Comparison of ENCODE assay signal across 8 cellular contexts in genomic region chr3:108477511-108478147, GRCh38. TPM values are rescaled to one million over a fixed set of nuclear protein-coding genes. Genes with fewer than 3 reads are reported as not detected.
DNase-seq lines count a peak whose midpoint lies in the region; ATAC-seq and TF ChIP-seq lines count a peak whose summit lies in the region.

No MANE protein-coding gene starts in this region.

- no peaks in the 10 kb centered on the region for H3K36me3 ChIP-seq in liver (ENCODE audit: control insufficient read depth in 4 of 4, insufficient read depth in 3 of 4, low read depth in 1 of 4, low read length in 3 of 4)

- no peaks in the 10 kb centered on the region for H3K9me3 ChIP-seq in liver (ENCODE audit: control insufficient read depth in 4 of 4, low read length in 3 of 4)

- no peak overlapping the region for H3K9ac ChIP-seq in liver (ENCODE audit: low read depth in 1 of 2, low read length in 2 of 2)

- in situ Hi-C loops in GM13977 (cut with MboI; ENCODE audit: low pct_unique_long_range_greater_than_20kb, low sequenced_read_pairs, unreplicated experiment) = no loop called here

- H3K4me1 ChIP-seq in liver (ENCODE audit: control insufficient read depth in 4 of 4, insufficient read depth in 4 of 4, low read length in 3 of 4) = peaks cover 0 to 3% (median 1%) of the 10 kb centered on the region in 4 donors

- DNase-seq in GM13977 (ENCODE audit: low spot score) (peak; percentile 49), NCI-H446 (lab: John Stamatoyannopoulos, UW) (peak; percentile 54 to 86), cerebellum (ENCODE audit: low spot score) (peak; percentile 26)
- DNase-seq in activated CD4-positive, CD25-positive, alpha-beta regulatory T cell treated with anti-CD3 and anti-CD28 coated beads, Interleukin-2, amount 50 U/mL, for 16 hours (ENCODE audit: low read depth, low spot score) = peak; percentile 12
- peak; percentile 33 for DNase-seq in stimulated activated CD8-positive, alpha-beta memory T cell treated with anti-CD3 and anti-CD28 coated beads, Interleukin-15, amount 100 ng/mL, for 24 hours (ENCODE audit: low read depth)

- WGBS in liver = 21% methylated on average over 4 of the region's 4 CpGs

- peak; percentile 82 to 89 for TF ChIP-seq RAD21 in liver (IDR thresholded peaks at IDR 0.05)

- TF ChIP-seq CTCF in GM13977 (IDR thresholded peaks at IDR 0.05; ENCODE audit: extremely low read depth, insufficient read depth, missing control alignments) (peak; percentile 76), liver (IDR thresholded peaks at IDR 0.05; ENCODE audit: low read depth, low read length, missing input control) (peak; percentile 68)

- no peaks in the 10 kb centered on the region for H3K27me3 ChIP-seq in liver (ENCODE audit: control insufficient read depth in 4 of 4, insufficient read depth in 4 of 4, low read length in 3 of 4)

- H3K4me3 ChIP-seq in liver (ENCODE audit: low read depth in 1 of 3, low read length in 3 of 3) = no peak overlapping the region

- ATAC-seq in HG03159 (IDR thresholded peaks at IDR 0.05; ENCODE audit: unreplicated experiment) = peak; percentile 74
- no peak for ATAC-seq in HG03108 (IDR thresholded peaks at IDR 0.05; ENCODE audit: unreplicated experiment)

- no peak overlapping the region for H3K27ac ChIP-seq in liver (ENCODE audit: low read depth in 1 of 2, low read length in 2 of 2)

TF ChIP-seq in liver, 16 proteins besides CTCF, POLR2A, EP300 and RAD21:
- peak; percentile 40 to 45 for TF ChIP-seq HNF4A (conservative IDR thresholded peaks at IDR 0.05)
- no peak for TF ChIP-seq SP1 (IDR thresholded peaks at IDR 0.05)
TF ChIP-seq in liver: peak in this region for 1.

RNA-seq across cellular contexts. Expression of gene MYH15, which starts 32.8 kb away (rescaled TPM):
- total RNA-seq in cerebellum (1.8 TPM), liver (under 1 TPM; 0.05 to 0.08 TPM)
- under 1 TPM in 1 of 2 donors, not detected in 1; 0.01 TPM for polyA plus RNA-seq in liver

Comparison
In these comparisons a context has a peak if more than half of its experiments do, and no peak if none do; other contexts are left out.
1. DNase-seq: peak in every context shown above with its lines; median percentile 70 in NCI-H446; 49 in GM13977; 33 in stimulated activated CD8-positive, alpha-beta memory T cell treated with anti-CD3 and anti-CD28 coated beads, Interleukin-15, amount 100 ng/mL, for 24 hours; 26 in cerebellum; 12 in activated CD4-positive, CD25-positive, alpha-beta regulatory T cell treated with anti-CD3 and anti-CD28 coated beads, Interleukin-2, amount 50 U/mL, for 16 hours.